In genomic region chr13:19864018-19864338, GRCh38 we compare ENCODE assay signal across 8 cellular contexts. TPM values are rescaled to one million over a fixed set of nuclear protein-coding genes. Genes with fewer than 3 reads are reported as not detected.
A peak's percentile ranks its signal among the peaks of the same experiment; 100 is the strongest.
DNase-seq lines count a peak whose midpoint lies in the region; ATAC-seq, FAIRE-seq and TF ChIP-seq lines count a peak whose summit lies in the region.

No MANE protein-coding gene starts in this region.

- H3K9me3 ChIP-seq in A673 (ENCODE audit: low read depth, low read length, poor library complexity, severe bottlenecking) (no peaks in the 10 kb centered on the region), suprapubic skin (no peaks in the 10 kb centered on the region)

- H3K4me3 Mint-ChIP-seq in naive B cell: peak overlapping the region; percentile 90 to 98 (median 94)

- peaks cover 17 to 35% (median 22%) of the 10 kb centered on the region in 3 donors for H3K4me1 Mint-ChIP-seq in naive B cell

- POLR2A ChIA-PET in A673 (lab: Charles Lee; ENCODE audit: low non-redundant PET): interaction anchor here (0.6 kb wide), 3 partner anchors 10 to 262 kb away, joined by 3 to 18 read pairs (median 3); no protein-coding TSS in a partner anchor

- DNase-seq in A673 (ENCODE audit: low spot score) (no peak), GM18507 (ENCODE audit: extremely low spot score, insufficient read length, low read depth) (no peak), NCI-H524 treated with DMSO at 0.1 percent for 48 hours (lab: John Stamatoyannopoulos, UW) (peak; percentile 18), erythroblast (lab: John Stamatoyannopoulos, UW) (peak; percentile 87 to 90), naive B cell (peak; percentile 67), suprapubic skin (ENCODE audit: low spot score in 2 of 2) (peak; percentile 88 to 89)
- peak; percentile 91 for DNase-seq in activated CD8-positive, alpha-beta memory T cell treated with anti-CD3 and anti-CD28 coated beads for 24 hours

- BruUV-seq in A673 (replicated peaks; lab: Mats Ljungman, UMichigan): no TSS peak

- WGBS in suprapubic skin: no CpG with 5 or more reads among the region's 28 CpGs

- CTCF ChIA-PET in A673 (lab: Charles Lee): interaction anchor here (0.6 kb wide), 1 partner anchor 262 kb away, joined by 4 read pairs; no protein-coding TSS in a partner anchor

- TF ChIP-seq POLR2A in erythroblast (IDR thresholded peaks at IDR 0.05; ENCODE audit: low read length) (no peak), suprapubic skin (IDR thresholded peaks at IDR 0.05) (no peak)

- H3K27me3 Mint-ChIP-seq in naive B cell: no peaks in the 10 kb centered on the region

- no peaks in the 10 kb centered on the region for H3K9me3 Mint-ChIP-seq in naive B cell

- H3K27ac Mint-ChIP-seq in naive B cell: peak overlapping the region in 5 of 6 donors; percentile 74 to 97 (median 96)

- H3K4me3 ChIP-seq in A673 (ENCODE audit: low read depth, low read length, poor library complexity, severe bottlenecking) (peak overlapping the region; percentile 82), suprapubic skin (peak overlapping the region; percentile 67)

- no peaks in the 10 kb centered on the region for H3K36me3 ChIP-seq in A673 (ENCODE audit: insufficient read depth, low read length, poor library complexity, severe bottlenecking)
- no peaks in the 10 kb centered on the region for H3K36me3 ChIP-seq in suprapubic skin

- ATAC-seq in HG02938 (IDR thresholded peaks at IDR 0.05; ENCODE audit: unreplicated experiment): peak; percentile 31
- peak in 1 of 2 donors; percentile 20 for ATAC-seq in naive B cell (ENCODE audit: low read depth in 2 of 2)

- H3K27ac ChIP-seq in A673 (ENCODE audit: low read depth, low read length, poor library complexity, severe bottlenecking): peak overlapping the region; percentile 95
- H3K27ac ChIP-seq in suprapubic skin: peak overlapping the region; percentile 99

- FAIRE-seq in GM18507 (lab: Jason Lieb, UNC): peak; percentile 80

- TF ChIP-seq CTCF in A673 (conservative IDR thresholded peaks at IDR 0.05; ENCODE audit: low read depth, low read length): no peak
- TF ChIP-seq CTCF in suprapubic skin (IDR thresholded peaks at IDR 0.05): no peak

- TF ChIP-seq EP300 in suprapubic skin (IDR thresholded peaks at IDR 0.05): no peak

- no peaks in the 10 kb centered on the region for H3K36me3 Mint-ChIP-seq in naive B cell

- H3K27me3 ChIP-seq in A673 (replicated peaks; ENCODE audit: insufficient read depth, low read depth, low read length, poor library complexity): no peaks in the 10 kb centered on the region
- H3K27me3 ChIP-seq in suprapubic skin: no peaks in the 10 kb centered on the region

- intact Hi-C loops in A673 (cut with micrococcal nuclease; ENCODE audit: unreplicated experiment): loop anchor here (5.0 to 10.0 kb wide), 2 partner anchors 93 to 229 kb away; partner anchors contain the start of genes MPHOSPH8 and ZMYM2

- H3K4me1 ChIP-seq in A673 (ENCODE audit: insufficient read depth, low read length, poor library complexity, severe bottlenecking): peaks cover 17% of the 10 kb centered on the region
- peaks cover 25% of the 10 kb centered on the region for H3K4me1 ChIP-seq in suprapubic skin

RNA-seq across cellular contexts. Expression of gene ZMYM5, which starts 0.5 kb away (rescaled TPM):
- total RNA-seq in A673 (2021) (15.3 and 17.4 TPM in 2 replicates), suprapubic skin (10 to 100 TPM in 3 of 4 donors, 1 to 10 TPM in 1; 8.8 to 25.7 (median 13.4) TPM)
- 10 to 100 TPM; 23.4 to 32.8 (median 29.2) TPM for polyA plus RNA-seq in naive B cell (ENCODE audit: low read depth in 6 of 6)

Comparison
In these comparisons a context has a peak if more than half of its experiments do, and no peak if none do; other contexts are left out.
1. DNase-seq: peak in NCI-H524 treated with DMSO at 0.1 percent for 48 hours (single experiment), activated CD8-positive, alpha-beta memory T cell treated with anti-CD3 and anti-CD28 coated beads for 24 hours (single experiment), erythroblast (2 of 2), naive B cell (single experiment) and suprapubic skin (2 of 2); none in A673 (single experiment) and GM18507 (single experiment).